Comparison of ENCODE assay signal across 40 cellular contexts in the genomic region with DNA sequence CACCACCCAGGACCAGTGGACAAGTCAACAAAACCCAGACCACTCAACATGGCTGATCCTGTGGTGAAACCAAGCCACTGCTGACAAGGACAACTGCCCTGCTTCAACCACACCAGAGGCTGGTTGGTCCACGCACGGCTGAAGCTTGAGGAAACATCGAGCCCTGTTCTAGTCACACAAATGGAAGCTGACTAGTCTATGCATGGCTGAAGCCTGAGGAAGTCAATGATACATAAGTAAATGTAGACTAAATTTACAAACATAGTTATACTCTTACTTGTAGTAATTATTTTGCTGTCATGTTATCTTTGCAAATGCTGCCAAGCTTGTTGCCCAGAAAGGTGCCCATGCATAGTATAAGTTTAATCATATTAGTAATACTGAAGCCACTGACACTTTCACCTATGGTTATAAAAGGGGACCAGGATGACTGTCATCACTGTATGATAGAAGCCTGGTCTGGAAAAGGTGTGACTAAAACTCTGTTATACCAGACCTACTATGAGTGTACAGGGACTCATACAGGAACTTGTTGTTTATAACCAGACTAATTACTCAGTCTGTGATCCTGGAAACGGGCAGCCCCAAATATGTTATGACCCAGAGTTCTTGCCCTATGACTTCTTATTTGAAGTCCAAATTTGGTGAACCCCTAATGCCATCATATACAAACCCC. TPM values are rescaled to one million over a fixed set of nuclear protein-coding genes. Genes with fewer than 3 reads are reported as not detected.
A peak's percentile ranks its signal among the peaks of the same experiment; 100 is the strongest.
DNase-seq lines count a peak whose midpoint lies in the region; ATAC-seq, FAIRE-seq and TF ChIP-seq lines count a peak whose summit lies in the region.
"Had no signal": no experiment of that assay in that cellular context is flagged by ENCODE, and none has a peak within 500 bp of the region (broad histone marks: within the 10 kb centered on the region; RNA-seq: fewer than 3 reads in every experiment).

No MANE protein-coding gene starts in this region.

- peak; percentile 17 to 43 for DNase-seq in activated CD4-positive, alpha-beta T cell treated with anti-CD3 and anti-CD28 coated beads, Interleukin-2, amount 50 U/mL, for 48 hours
- no peak for DNase-seq in activated CD4-positive, alpha-beta T cell treated with anti-CD3 and anti-CD28 coated beads for 1 hour
- peak; percentile 66 for DNase-seq in stimulated activated CD4-positive, alpha-beta T cell treated with anti-CD3 and anti-CD28 coated beads, Interleukin-1b, Interleukin-23, amount 100 ng/mL, for 48 hours
- DNase-seq in stimulated activated CD4-positive, alpha-beta T cell treated with anti-CD3 and anti-CD28 coated beads, Interleukin-4, amount 100 ng/mL, for 4 hours: no peak
- DNase-seq in GM12878 (ENCODE audit: low read depth, low spot score) (no peak), T-helper 17 cell (no peak), MG63 (no peak)
- DNase-seq: activated CD8-positive, alpha-beta memory T cell treated with anti-CD3 and anti-CD28 coated beads, Interleukin-2, amount 10 ng/mL, durations not matched to agents 7 days and 5 days; CD4-positive, CD25-positive, alpha-beta regulatory T cell; dermis blood vessel endothelial cell; DND-41; endodermal cell; GF-D8; glutamatergic neuron; IMR-90; left colon; MV-4-11; naive thymus-derived CD8-positive, alpha-beta T cell; NCI-H1436; NCI-H226; NCI-H69; PC-9; psoas muscle; stimulated activated naive CD4-positive, alpha-beta T cell treated with Interleukin-2 at 50 U/mL for 16 hours had no signal

- no peaks in the 10 kb centered on the region for H4K20me1 ChIP-seq in GM12878 (ENCODE audit: control insufficient read depth, insufficient read depth)

- TF ChIP-seq EP300 in GM12878 (IDR thresholded peaks at IDR 0.05; ENCODE audit: borderline replicate concordance in 1 of 2, control insufficient read depth in 1 of 2, low read depth in 2 of 2, low read length in 2 of 2): no peak

- peaks cover 30% of the 10 kb centered on the region for H3K4me1 Mint-ChIP-seq in T-helper 17 cell
- H3K4me1 Mint-ChIP-seq: endodermal cell had no signal

- H3K9me3 ChIP-seq in GM12878 (replicated peaks; ENCODE audit: control insufficient read depth, insufficient read depth, low read length) (peaks cover 32% of the 10 kb centered on the region), T-helper 17 cell (ENCODE audit: control insufficient read depth, low read length, poor library complexity, severe bottlenecking) (no peaks in the 10 kb centered on the region), MG63 (peaks cover 9% of the 10 kb centered on the region; the same call in 1 of the 2 replicates)
- H3K9me3 ChIP-seq: A549, psoas muscle, thoracic aorta had no signal

- H3K36me3 ChIP-seq in GM12878 (ENCODE audit: control insufficient read depth in 2 of 2, insufficient read depth in 2 of 2, low read length in 1 of 2): no peaks in the 10 kb centered on the region
- no peaks in the 10 kb centered on the region for H3K36me3 ChIP-seq in MG63
- H3K36me3 ChIP-seq: thoracic aorta had no signal

- H3K4me3 ChIP-seq in GM12878: no peak overlapping the region
- no peak overlapping the region for H3K4me3 ChIP-seq in MG63
- H3K4me3 ChIP-seq: A549, PC-9, psoas muscle, SK-N-MC, thoracic aorta had no signal

- peak overlapping the region; percentile 93 for H3K27ac ChIP-seq in GM12878 (ENCODE audit: control insufficient read depth, insufficient read depth)
- H3K27ac ChIP-seq: A549, PC-9, psoas muscle, SK-N-MC, thoracic aorta had no signal

- TF ChIP-seq POLR2A in GM12878 (IDR thresholded peaks at IDR 0.05; ENCODE audit: low read depth, low read length): no peak

- H3K4me3 Mint-ChIP-seq in T-helper 17 cell: no peak overlapping the region
- H3K4me3 Mint-ChIP-seq: activated CD8-positive, alpha-beta memory T cell treated with anti-CD3 and anti-CD28 coated beads, Interleukin-2, amount 10 ng/mL, durations not matched to agents 7 days and 5 days; CD4-positive, CD25-positive, alpha-beta regulatory T cell; central memory CD8-positive, alpha-beta T cell; endodermal cell; naive thymus-derived CD8-positive, alpha-beta T cell; WTC11 had no signal

- RAD21 ChIA-PET in GM12878 (lab: Charles Lee; ENCODE audit: unreplicated experiment): interaction anchor here (0.8 to 11.3 kb wide), 12 partner anchors 11 to 147 kb away, joined by 3 to 500 read pairs (median 24); no protein-coding TSS in a partner anchor

- CTCF ChIA-PET in GM12878 (lab: Yijun Ruan, JAX): interaction anchor here (0.9 to 4.7 kb wide), 6 partner anchors 61 to 91 kb away, joined by 3 to 160 read pairs (median 24); no protein-coding TSS in a partner anchor

- no peak overlapping the region for H3K9ac ChIP-seq in GM12878 (ENCODE audit: control insufficient read depth, insufficient read depth, low read length)

- ATAC-seq in GM12878: peak; percentile 7
- no peak for ATAC-seq in T-helper 17 cell
- no peak for ATAC-seq in HG03196 (IDR thresholded peaks at IDR 0.05; ENCODE audit: unreplicated experiment)
- ATAC-seq: A549; activated CD8-positive, alpha-beta memory T cell treated with anti-CD3 and anti-CD28 coated beads, Interleukin-2, amount 10 ng/mL, durations not matched to agents 7 days and 5 days; esophagus mucosa; HCT116; left colon; naive thymus-derived CD8-positive, alpha-beta T cell; psoas muscle; sciatic nerve; WTC11 had no signal

- intact Hi-C loops in GM12878 (cut with micrococcal nuclease; ENCODE audit: unreplicated experiment): loop anchor here (2.0 to 5.0 kb wide), 4 partner anchors 51 to 474 kb away; partner anchors contain the start of gene IFNGR1

- H3K27ac Mint-ChIP-seq in T-helper 17 cell: no peak overlapping the region
- H3K27ac Mint-ChIP-seq: activated CD8-positive, alpha-beta memory T cell treated with anti-CD3 and anti-CD28 coated beads, Interleukin-2, amount 10 ng/mL, durations not matched to agents 7 days and 5 days; activated T-helper 2 cell treated with anti-CD3 and anti-CD28 coated beads, Interferon-gamma antibody, Interleukin-2, Interleukin-4, amounts not matched to agents 10 μg/mL and 5 μg/mL and 100 μg/mL, durations not matched to agents 14 hours and 24 hours and 36 hours; CD4-positive, CD25-positive, alpha-beta regulatory T cell; endodermal cell; naive thymus-derived CD8-positive, alpha-beta T cell; WTC11 had no signal

- no peak for TF ChIP-seq RAD21 in GM12878 (IDR thresholded peaks at IDR 0.05; ENCODE audit: insufficient read depth, low read depth, low read length)

- H2AFZ ChIP-seq in GM12878 (ENCODE audit: control insufficient read depth, low read depth, low read length): peak overlapping the region; percentile 49
- H2AFZ ChIP-seq: PC-9 had no signal

- in situ Hi-C loops in GM12878 (cut with MboI): loop anchor here (5.0 kb wide), 2 partner anchors 66 to 144 kb away; no protein-coding TSS in a partner anchor

- 0% methylated on average over 4 of the region's 4 CpGs for WGBS in GM12878 (ENCODE audit: insufficient coverage, insufficient replicate concordance, low lambda C conversion rate, missing lambda C conversion rate)

- BruUV-seq in GM12878 (replicated peaks; lab: Mats Ljungman, UMichigan): no TSS peak

- no peak for FAIRE-seq in GM12878 (lab: Jason Lieb, UNC)
- FAIRE-seq: A549 had no signal

- SMC1A ChIA-PET in GM12878 (lab: Charles Lee; ENCODE audit: uncharacterized antibody, unreplicated experiment): interaction anchor here (0.6 to 9.7 kb wide), 10 partner anchors 46 to 146 kb away, joined by 3 to 293 read pairs (median 40); no protein-coding TSS in a partner anchor

- peaks cover 2% of the 10 kb centered on the region for H3K36me3 Mint-ChIP-seq in T-helper 17 cell (ENCODE audit: low read depth)
- H3K36me3 Mint-ChIP-seq: CD4-positive, CD25-positive, alpha-beta regulatory T cell had no signal

- no peaks in the 10 kb centered on the region for H3K27me3 Mint-ChIP-seq in T-helper 17 cell

- H3K27me3 ChIP-seq in GM12878 (replicated peaks in 1 of 2; ENCODE audit: control insufficient read depth in 2 of 2, insufficient read depth in 2 of 2, low read length in 1 of 2): no peaks in the 10 kb centered on the region
- H3K27me3 ChIP-seq in MG63: no peaks in the 10 kb centered on the region

- no peak overlapping the region for H3K4me2 ChIP-seq in GM12878 (ENCODE audit: control insufficient read depth, insufficient read depth)
- H3K4me2 ChIP-seq: A549, PC-9 had no signal

- H3K4me1 ChIP-seq in GM12878 (ENCODE audit: control insufficient read depth, insufficient read depth, low read length): peaks cover 57% of the 10 kb centered on the region
- H3K4me1 ChIP-seq: A549, psoas muscle had no signal

- POLR2A ChIA-PET in GM12878 (lab: Charles Lee): interaction anchor here (1.2 to 3.4 kb wide), 6 partner anchors 54 to 71 kb away, joined by 4 to 62 read pairs (median 6); no protein-coding TSS in a partner anchor

- no peaks in the 10 kb centered on the region for H3K79me2 ChIP-seq in GM12878 (ENCODE audit: control insufficient read depth, insufficient read depth, low read length)

- TF ChIP-seq CTCF in GM12878 (IDR thresholded peaks at IDR 0.05 in 2 of 3, conservative IDR thresholded peaks at IDR 0.05 in 1 of 3; ENCODE audit: control insufficient read depth in 2 of 3, extremely low read depth in 1 of 3, insufficient read depth in 1 of 3, low read depth in 3 of 3, low read length in 3 of 3): no peak

RNA-seq across cellular contexts. Expression of gene IL22RA2, which starts 5.6 kb away (rescaled TPM):
- not detected in 2 replicates for total RNA-seq in GM12878 (2013; cell fraction: nucleolus; rRNA removed)
- total RNA-seq in GM12878 (2014; rRNA removed): 0.06 and 0.16 TPM in 2 replicates
- 0.14 and 0.18 TPM in 2 replicates for total RNA-seq in GM12878 (2014; rRNA removed; fragmentation: Illumina TruSeq; extraction: Trizol)
- 0.08 and 0.18 TPM in 2 replicates for total RNA-seq in GM12878 (2021)
- not detected for polyA plus RNA-seq in GM12878 (2011; ENCODE audit: low read depth)
- polyA plus RNA-seq in GM12878 (2011; rRNA removed): 0.05 and 0.09 TPM in 2 replicates
- 0.01 TPM in 1 of 2 replicates, not detected in the other for polyA plus RNA-seq in GM12878 (2011; cell fraction: cytosol; rRNA removed)
- polyA plus RNA-seq in GM12878 (2011; cell fraction: nucleus; rRNA removed): not detected in 2 replicates
- 0.20 and 0.28 TPM in 2 replicates for polyA plus RNA-seq in GM12878 (2012)
- 0.09 TPM in 1 of 2 replicates, not detected in the other for polyA plus RNA-seq in GM12878 (2014; fragmentation: Illumina TruSeq; extraction: Trizol)
- under 1 TPM in 1 of 2 experiments, not detected in 1; 0.22 TPM for polyA plus RNA-seq in GM12878 (2014; fragmentation: Nextera tagmentation; extraction: Ambion mirVana)
- polyA plus RNA-seq in GM12878 (2014; rRNA removed): 0.05 and 0.06 TPM in 2 replicates
- polyA plus RNA-seq in GM12878 (2016; fragmentation: Nextera tagmentation; extraction: Ambion mirVana): not detected
- not detected in 2 replicates for polyA minus RNA-seq in GM12878 (2011; rRNA and poly(A)+ RNA removed)
- not detected in 2 replicates for polyA minus RNA-seq in GM12878 (2011; cell fraction: cytosol; rRNA and poly(A)+ RNA removed)
- not detected in 2 replicates for polyA minus RNA-seq in GM12878 (2011; cell fraction: nucleus; rRNA and poly(A)+ RNA removed)
- not detected for total RNA-seq in T-helper 17 cell
- total RNA-seq in MG63 (2014; rRNA removed; shearing (Covaris generic); ENCODE audit: low replicate concordance): not detected in 2 replicates
- total RNA-seq: activated CD8-positive, alpha-beta memory T cell treated with anti-CD3 and anti-CD28 coated beads, Interleukin-2, amount 10 ng/mL, durations not matched to agents 7 days and 5 days; activated T-helper 2 cell treated with anti-CD3 and anti-CD28 coated beads, Interferon-gamma antibody, Interleukin-2, Interleukin-4, amounts not matched to agents 10 μg/mL and 5 μg/mL and 100 μg/mL, durations not matched to agents 14 hours and 24 hours and 36 hours; CD4-positive, CD25-positive, alpha-beta regulatory T cell; dermis blood vessel endothelial cell; endodermal cell; esophagus mucosa; fibroblast of villous mesenchyme; IMR-90; left colon; LHCN-M2; lung microvascular endothelial cell; naive thymus-derived CD8-positive, alpha-beta T cell; omental fat pad; PC-9; psoas muscle; sciatic nerve; thoracic aorta; urinary bladder; WTC11 had no signal
- polyA plus RNA-seq: A549; adipose tissue; CD4-positive, CD25-positive, alpha-beta regulatory T cell; IMR-90; naive thymus-derived CD8-positive, alpha-beta T cell; psoas muscle; urinary bladder had no signal

RNA-seq across cellular contexts. Expression of gene IFNGR1, which starts 51.3 kb away (rescaled TPM):
- 290 and 314 TPM in 2 replicates for total RNA-seq in GM12878 (2013; cell fraction: nucleolus; rRNA removed)
- total RNA-seq in GM12878 (2014; rRNA removed): 121 and 148 TPM in 2 replicates
- 159 and 161 TPM in 2 replicates for total RNA-seq in GM12878 (2014; rRNA removed; fragmentation: Illumina TruSeq; extraction: Trizol)
- 89.0 and 95.4 TPM in 2 replicates for total RNA-seq in GM12878 (2021)
- 72.9 TPM for polyA plus RNA-seq in GM12878 (2011; ENCODE audit: low read depth)
- polyA plus RNA-seq in GM12878 (2011; rRNA removed): 258 and 363 TPM in 2 replicates
- 78.2 and 88.9 TPM in 2 replicates for polyA plus RNA-seq in GM12878 (2011; cell fraction: cytosol; rRNA removed)
- polyA plus RNA-seq in GM12878 (2011; cell fraction: nucleus; rRNA removed): 69.4 and 105 TPM in 2 replicates
- polyA plus RNA-seq in GM12878 (2012): 102 and 129 TPM in 2 replicates
- polyA plus RNA-seq in GM12878 (2014; fragmentation: Illumina TruSeq; extraction: Trizol): 155 and 200 TPM in 2 replicates
- polyA plus RNA-seq in GM12878 (2014; fragmentation: Nextera tagmentation; extraction: Ambion mirVana): 100 to 1,000 TPM; 182 to 296 TPM
- 96.0 and 113 TPM in 2 replicates for polyA plus RNA-seq in GM12878 (2014; rRNA removed)
- polyA plus RNA-seq in GM12878 (2016; fragmentation: Nextera tagmentation; extraction: Ambion mirVana): 10 to 100 TPM; 95.2 to 99.1 TPM
- 81.9 and 114 TPM in 2 replicates for polyA minus RNA-seq in GM12878 (2011; rRNA and poly(A)+ RNA removed)
- polyA minus RNA-seq in GM12878 (2011; cell fraction: cytosol; rRNA and poly(A)+ RNA removed): 53.1 and 61.7 TPM in 2 replicates
- polyA minus RNA-seq in GM12878 (2011; cell fraction: nucleus; rRNA and poly(A)+ RNA removed): 99.3 and 99.9 TPM in 2 replicates
- total RNA-seq in T-helper 17 cell: 10 to 100 TPM; 49.3 to 56.4 TPM
- total RNA-seq in MG63 (2014; rRNA removed; shearing (Covaris generic); ENCODE audit: low replicate concordance): 53.9 and 76.7 TPM in 2 replicates

Comparison
In these comparisons a context has a peak if more than half of its experiments do, and no peak if none do; other contexts are left out.
1. DNase-seq: peak in activated CD4-positive, alpha-beta T cell treated with anti-CD3 and anti-CD28 coated beads, Interleukin-2, amount 50 U/mL, for 48 hours (2 of 2) and stimulated activated CD4-positive, alpha-beta T cell treated with anti-CD3 and anti-CD28 coated beads, Interleukin-1b, Interleukin-23, amount 100 ng/mL, for 48 hours (single experiment); none in activated CD4-positive, alpha-beta T cell treated with anti-CD3 and anti-CD28 coated beads for 1 hour (single experiment), stimulated activated CD4-positive, alpha-beta T cell treated with anti-CD3 and anti-CD28 coated beads, Interleukin-4, amount 100 ng/mL, for 4 hours (0 of 2), GM12878 (single experiment), T-helper 17 cell (0 of 3) and MG63 (single experiment).